26 cellular contexts compared by ENCODE assay signal in the genomic region with DNA sequence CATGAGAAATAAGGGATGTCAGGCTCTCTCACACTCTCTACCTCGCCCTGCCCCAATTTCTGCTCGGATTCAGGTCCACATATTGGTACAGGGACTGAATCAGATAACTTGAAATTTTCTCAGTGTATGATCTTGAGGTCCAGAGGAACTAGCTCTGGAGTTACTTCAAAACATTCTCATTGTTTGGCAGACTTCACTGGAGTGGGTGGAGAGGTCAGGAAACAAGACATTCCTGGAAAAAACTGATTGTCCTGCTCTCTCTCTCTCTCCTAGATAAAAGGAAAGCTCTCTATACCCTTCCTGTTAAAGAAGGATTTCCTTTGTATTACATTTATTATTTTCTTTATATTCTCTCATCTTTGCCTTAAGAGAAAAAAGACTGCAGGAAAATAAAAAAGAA.
DNase-seq lines count a peak whose midpoint lies in the region; FAIRE-seq and TF ChIP-seq lines count a peak whose summit lies in the region.
"Had no signal": no experiment of that assay in that cellular context is flagged by ENCODE, and none has a peak within 500 bp of the region (broad histone marks: within the 10 kb centered on the region; RNA-seq: fewer than 3 reads in every experiment).

No MANE protein-coding gene starts in this region.

- BruUV-seq in endothelial cell of umbilical vein (replicated peaks; lab: Mats Ljungman, UMichigan): no TSS peak

- H3K4me1 Mint-ChIP-seq in nephron: peaks cover 9% of the 10 kb centered on the region
- H3K4me1 Mint-ChIP-seq: CD4-positive, CD25-positive, alpha-beta regulatory T cell; natural killer cell had no signal

- H3K27me3 ChIP-seq in endothelial cell of umbilical vein (ENCODE audit: control insufficient read depth in 2 of 2, insufficient read depth in 2 of 2, low read length in 2 of 2) (no peaks in the 10 kb centered on the region), MG63 (no peaks in the 10 kb centered on the region)
- H3K27me3 ChIP-seq: dorsolateral prefrontal cortex, vagina had no signal

- H3K9me1 ChIP-seq in endothelial cell of umbilical vein (replicated peaks; ENCODE audit: control insufficient read depth, extremely low read depth, insufficient read depth, low read length): no peaks in the 10 kb centered on the region

- H3K79me2 ChIP-seq in endothelial cell of umbilical vein (ENCODE audit: control insufficient read depth, insufficient read depth, low read length): no peaks in the 10 kb centered on the region
- H3K79me2 ChIP-seq: parathyroid adenoma had no signal

- DNase-seq in AG08395 (ENCODE audit: low spot score) (peak; percentile 37), RPMI7951 (ENCODE audit: low read depth) (peak; percentile 53), endothelial cell of umbilical vein (ENCODE audit: low read depth, low spot score) (peak; percentile 84), MG63 (no peak), medulla oblongata (ENCODE audit: extremely low spot score) (no peak), NCI-H510A (lab: John Stamatoyannopoulos, UW) (no peak), NCI-H446 (lab: John Stamatoyannopoulos, UW) (no peak)
- DNase-seq: ACHN; activated CD4-positive, alpha-beta T cell treated with anti-CD3 and anti-CD28 coated beads for 4 hours; CD4-positive, CD25-positive, alpha-beta regulatory T cell; DMS153; dorsolateral prefrontal cortex; erythroblast; IMR-90; mesenchymal stem cell; natural killer cell; NCI-H1930; NCI-H524; small intestine; stimulated activated CD4-positive, alpha-beta T cell treated with anti-CD3 and anti-CD28 coated beads, Interleukin-4, amount 100 ng/mL, for 4 hours had no signal

- FAIRE-seq in endothelial cell of umbilical vein (lab: Jason Lieb, UNC): no peak
- FAIRE-seq: islet of Langerhans, small intestine had no signal

- peaks cover 7% of the 10 kb centered on the region for H3K4me1 ChIP-seq in endothelial cell of umbilical vein (ENCODE audit: control insufficient read depth, extremely low read depth, insufficient read depth, low read length)
- H3K4me1 ChIP-seq: parathyroid adenoma, vagina had no signal

- H4K20me1 ChIP-seq in endothelial cell of umbilical vein (replicated peaks; ENCODE audit: control insufficient read depth, extremely low read depth, insufficient read depth, low read length): no peaks in the 10 kb centered on the region

- H2AFZ ChIP-seq in endothelial cell of umbilical vein (ENCODE audit: low read depth, low read length): peak overlapping the region; percentile 56
- H2AFZ ChIP-seq: parathyroid adenoma had no signal

- H3K27me3 Mint-ChIP-seq in nephron (ENCODE audit: low read depth): no peaks in the 10 kb centered on the region
- H3K27me3 Mint-ChIP-seq: CD4-positive, CD25-positive, alpha-beta regulatory T cell had no signal

- dilution Hi-C loops in endothelial cell of umbilical vein (cut with MboI; ENCODE audit: extremely low pct_ligation_motif_present, low sequenced_read_pairs): no loop called here

- intact Hi-C loops in endothelial cell of umbilical vein (cut with micrococcal nuclease): no loop called here

- H3K27ac Mint-ChIP-seq in nephron: peak overlapping the region; percentile 67 to 86 (median 71)
- H3K27ac Mint-ChIP-seq: activated T-helper 2 cell treated with anti-CD3 and anti-CD28 coated beads, Interferon-gamma antibody, Interleukin-2, Interleukin-4, amounts not matched to agents 10 μg/mL and 5 μg/mL and 100 μg/mL, durations not matched to agents 14 hours and 24 hours and 36 hours; CD4-positive, CD25-positive, alpha-beta regulatory T cell; natural killer cell had no signal

- H3K4me3 ChIP-seq in endothelial cell of umbilical vein (replicated peaks in 1 of 3; ENCODE audit: insufficient read depth in 1 of 3, low read depth in 1 of 3, low read length in 3 of 3) (no peak overlapping the region), MG63 (no peak overlapping the region)
- H3K4me3 ChIP-seq: dorsolateral prefrontal cortex, vagina had no signal

- H3K36me3 ChIP-seq in endothelial cell of umbilical vein (ENCODE audit: control insufficient read depth in 2 of 2, extremely low read depth in 1 of 2, insufficient read depth in 2 of 2, low read length in 2 of 2) (no peaks in the 10 kb centered on the region), MG63 (no peaks in the 10 kb centered on the region)
- H3K36me3 ChIP-seq: vagina had no signal

- no peak overlapping the region for H3K9ac ChIP-seq in endothelial cell of umbilical vein (replicated peaks; ENCODE audit: extremely low read depth, insufficient read depth, low read length)
- H3K9ac ChIP-seq: parathyroid adenoma had no signal

- peak overlapping the region; percentile 36 for H3K27ac ChIP-seq in endothelial cell of umbilical vein (ENCODE audit: insufficient read depth, low read depth, low read length)
- H3K27ac ChIP-seq: dorsolateral prefrontal cortex, parathyroid adenoma, RWPE1, vagina had no signal

- CTCF ChIA-PET in endothelial cell of umbilical vein (lab: Charles Lee): interaction anchor here (0.7 to 0.8 kb wide), 2 partner anchors 9 to 765 kb away, joined by 3 read pairs; no protein-coding TSS in a partner anchor

- H3K9me3 Mint-ChIP-seq in nephron: peaks cover 4% of the 10 kb centered on the region

- H3K4me3 Mint-ChIP-seq in nephron: no peak overlapping the region
- H3K4me3 Mint-ChIP-seq: CD4-positive, CD25-positive, alpha-beta regulatory T cell; natural killer cell had no signal

- no peak for TF ChIP-seq CTCF in endothelial cell of umbilical vein (IDR thresholded peaks at IDR 0.05; ENCODE audit: extremely low read depth in 1 of 2, insufficient read depth in 1 of 2, low read depth in 1 of 2, low read length in 2 of 2)
- no peak for TF ChIP-seq CTCF in nephron (IDR thresholded peaks at IDR 0.05; ENCODE audit: unreplicated experiment in 3 of 3)

- POLR2A ChIA-PET in endothelial cell of umbilical vein (lab: Charles Lee): interaction anchor here (0.7 kb wide), 1 partner anchor 388 kb away, joined by 3 read pairs; no protein-coding TSS in a partner anchor

- no peak for TF ChIP-seq POLR2A in endothelial cell of umbilical vein (IDR thresholded peaks at IDR 0.05; ENCODE audit: low read depth, low read length)

- no peaks in the 10 kb centered on the region for H3K36me3 Mint-ChIP-seq in nephron (ENCODE audit: low read depth)
- H3K36me3 Mint-ChIP-seq: CD4-positive, CD25-positive, alpha-beta regulatory T cell; natural killer cell had no signal

- no peaks in the 10 kb centered on the region for H3K9me3 ChIP-seq in endothelial cell of umbilical vein (replicated peaks; ENCODE audit: control insufficient read depth, insufficient read depth, low read length)
- H3K9me3 ChIP-seq in MG63: no peaks in the 10 kb centered on the region
- H3K9me3 ChIP-seq: vagina had no signal

- H3K4me2 ChIP-seq in endothelial cell of umbilical vein (ENCODE audit: insufficient read depth, low read length): peak overlapping the region; percentile 50

TF ChIP-seq in endothelial cell of umbilical vein, 7 proteins besides CTCF, POLR2A, EP300 and RAD21:
- TF ChIP-seq EZH2 (IDR thresholded peaks at IDR 0.05; ENCODE audit: borderline replicate concordance, low read depth, low read length, severe bottlenecking): no peak
- TF ChIP-seq, protein P1, sequence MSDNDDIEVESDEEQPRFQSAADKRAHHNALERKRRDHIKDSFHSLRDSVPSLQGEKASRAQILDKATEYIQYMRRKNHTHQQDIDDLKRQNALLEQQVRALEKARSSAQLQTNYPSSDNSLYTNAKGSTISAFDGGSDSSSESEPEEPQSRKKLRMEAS (IDR thresholded peaks at IDR 0.05; ENCODE audit: insufficient read depth, insufficient read length): no peak
- no peak for TF ChIP-seq FOS (IDR thresholded peaks at IDR 0.05; ENCODE audit: borderline replicate concordance, insufficient read depth, low read length)
- TF ChIP-seq POLR2AphosphoS5 (IDR thresholded peaks at IDR 0.05; ENCODE audit: insufficient read depth, low read depth, low read length): no peak
- TF ChIP-seq MYC (IDR thresholded peaks at IDR 0.05; ENCODE audit: low read depth, low read length): no peak
- peak; percentile 50 for TF ChIP-seq GATA2 (IDR thresholded peaks at IDR 0.05; ENCODE audit: insufficient read depth, insufficient read length, low read depth, low read length)
- TF ChIP-seq JUN (IDR thresholded peaks at IDR 0.05; ENCODE audit: borderline replicate concordance, insufficient read depth, insufficient read length, low read depth): no peak
TF ChIP-seq in endothelial cell of umbilical vein: peak in this region for 1.

Comparison
In these comparisons a context has a peak if more than half of its experiments do, and no peak if none do; other contexts are left out.
1. DNase-seq: peak in AG08395 (single experiment), RPMI7951 (single experiment) and endothelial cell of umbilical vein (single experiment); none in MG63 (single experiment), medulla oblongata (single experiment), NCI-H510A (single experiment) and NCI-H446 (0 of 2).